ENCODE assay signal across 8 cellular contexts in the genomic region with DNA sequence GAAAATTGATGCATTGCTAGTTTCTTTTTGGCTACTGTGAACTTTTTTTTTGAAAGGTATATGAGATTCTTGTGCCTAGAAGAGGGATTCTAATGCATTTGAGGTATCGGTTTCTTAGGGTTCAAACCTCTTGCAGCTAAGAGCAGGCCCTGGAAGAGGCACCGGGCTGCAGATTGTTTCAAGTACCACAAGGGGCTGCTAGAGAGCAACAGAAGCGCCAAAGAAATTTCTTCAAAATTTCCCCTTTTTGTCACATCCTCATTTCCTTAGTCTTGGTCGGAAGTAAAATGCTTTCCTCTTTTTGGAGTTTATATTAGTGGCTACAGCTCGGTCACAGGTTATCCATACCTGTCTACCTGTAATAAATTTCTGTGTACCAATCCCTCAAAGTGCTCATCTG.
DNase-seq lines count a peak whose midpoint lies in the region; ATAC-seq and TF ChIP-seq lines count a peak whose summit lies in the region.

No MANE protein-coding gene starts in this region.

- peak; percentile 7 to 14 for DNase-seq in stimulated activated CD4-positive, alpha-beta T cell treated with anti-CD3 and anti-CD28 coated beads, Interleukin-2, amount 100 ng/mL, for 48 hours
- DNase-seq in stimulated activated CD4-positive, alpha-beta T cell treated with anti-CD3 and anti-CD28 coated beads, Interleukin-4, amount 100 ng/mL, for 4 hours = no peak
- DNase-seq in HT-29 (ENCODE audit: low spot score) (peak; percentile 26), T-helper 17 cell (no peak), smooth muscle cell (lab: John Stamatoyannopoulos, UW; ENCODE audit: unreplicated experiment) (no peak), medulla oblongata (ENCODE audit: extremely low spot score) (no peak), NCI-H345 (lab: John Stamatoyannopoulos, UW) (no peak)

- WGBS in gastroesophageal sphincter (ENCODE audit: low coverage in 1 of 2), 2 donors = 44 to 50% methylated on average over 5 of the region's 5 CpGs
- WGBS in smooth muscle cell (ENCODE audit: low lambda C conversion rate) = 25% methylated on average over 5 of the region's 5 CpGs

- H3K27ac ChIP-seq in gastroesophageal sphincter (no peak overlapping the region), smooth muscle cell (ENCODE audit: low read depth) (no peak overlapping the region)

- no peak for TF ChIP-seq EP300 in gastroesophageal sphincter (IDR thresholded peaks at IDR 0.05)

- no peak overlapping the region for H3K27ac Mint-ChIP-seq in T-helper 17 cell

- no peaks in the 10 kb centered on the region for H3K36me3 ChIP-seq in gastroesophageal sphincter
- no peaks in the 10 kb centered on the region for H3K36me3 ChIP-seq in smooth muscle cell (ENCODE audit: low read depth)

- no peaks in the 10 kb centered on the region for H3F3A ChIP-seq in smooth muscle cell (ENCODE audit: low read depth)

- H3K27me3 ChIP-seq in gastroesophageal sphincter = no peaks in the 10 kb centered on the region
- no peaks in the 10 kb centered on the region for H3K27me3 ChIP-seq in smooth muscle cell (ENCODE audit: low read depth)

- H3K4me3 ChIP-seq in gastroesophageal sphincter (no peak overlapping the region), smooth muscle cell (no peak overlapping the region)

- H3K36me3 Mint-ChIP-seq in T-helper 17 cell (ENCODE audit: low read depth) = no peaks in the 10 kb centered on the region

- H3K9me3 ChIP-seq in T-helper 17 cell (ENCODE audit: control insufficient read depth, low read length, poor library complexity, severe bottlenecking) = no peaks in the 10 kb centered on the region
- H3K9me3 ChIP-seq in gastroesophageal sphincter = no peaks in the 10 kb centered on the region
- H3K9me3 ChIP-seq in smooth muscle cell (replicated peaks; ENCODE audit: low read depth) = no peaks in the 10 kb centered on the region

- no peak overlapping the region for H3K4me2 ChIP-seq in smooth muscle cell

- no peak overlapping the region for H3K4me3 Mint-ChIP-seq in T-helper 17 cell

- peaks cover 9% of the 10 kb centered on the region for H3K4me1 Mint-ChIP-seq in T-helper 17 cell

- no peak overlapping the region for H3K9ac ChIP-seq in smooth muscle cell (ENCODE audit: low read depth)

- no peaks in the 10 kb centered on the region for H4K20me1 ChIP-seq in smooth muscle cell (ENCODE audit: low read depth)

- ATAC-seq in T-helper 17 cell = peak; percentile 44
- peak; percentile 34 for ATAC-seq in gastroesophageal sphincter

- peaks cover 19% of the 10 kb centered on the region for H3K27me3 Mint-ChIP-seq in T-helper 17 cell

- TF ChIP-seq CTCF in gastroesophageal sphincter (IDR thresholded peaks at IDR 0.05) (peak; percentile 22 to 63 (median 27)), smooth muscle cell (IDR thresholded peaks at IDR 0.05; ENCODE audit: borderline replicate concordance, insufficient read depth, poor library complexity, severe bottlenecking) (peak; percentile 88)

- TF ChIP-seq POLR2A in gastroesophageal sphincter (IDR thresholded peaks at IDR 0.05) = no peak

- peaks cover 0 to 4% (median 0%) of the 10 kb centered on the region in 3 donors for H3K4me1 ChIP-seq in gastroesophageal sphincter
- H3K4me1 ChIP-seq in smooth muscle cell (ENCODE audit: low read depth) = no peaks in the 10 kb centered on the region

- H3K79me2 ChIP-seq in smooth muscle cell (ENCODE audit: low read depth) = no peaks in the 10 kb centered on the region

- H2AFZ ChIP-seq in smooth muscle cell (ENCODE audit: low read depth) = peak overlapping the region; percentile 76

Comparison
In these comparisons a context has a peak if more than half of its experiments do, and no peak if none do; other contexts are left out.
1. DNase-seq: peak in stimulated activated CD4-positive, alpha-beta T cell treated with anti-CD3 and anti-CD28 coated beads, Interleukin-2, amount 100 ng/mL, for 48 hours (2 of 2) and HT-29 (single experiment); none in stimulated activated CD4-positive, alpha-beta T cell treated with anti-CD3 and anti-CD28 coated beads, Interleukin-4, amount 100 ng/mL, for 4 hours (0 of 2), T-helper 17 cell (0 of 3), smooth muscle cell (single experiment), medulla oblongata (single experiment) and NCI-H345 (single experiment).